Comparison of ENCODE assay signal across 1 cellular context in genomic region chr14:91899777-91900176, GRCh38.
TF ChIP-seq lines count a peak whose summit lies in the region.

No MANE protein-coding gene starts in this region.

TF ChIP-seq in WTC11, 78 proteins besides CTCF, POLR2A, EP300 and RAD21:
- TF ChIP-seq NR2C2 (CRISPR knock-in tag; IDR thresholded peaks at IDR 0.05) (no peak), ATF1 (CRISPR knock-in tag; IDR thresholded peaks at IDR 0.05) (no peak), ZNF263 (CRISPR knock-in tag; IDR thresholded peaks at IDR 0.05; ENCODE audit: low read depth) (no peak), TCF7 (CRISPR knock-in tag; IDR thresholded peaks at IDR 0.05; ENCODE audit: low read depth) (no peak), GRHL2 (CRISPR knock-in tag; IDR thresholded peaks at IDR 0.05; ENCODE audit: insufficient replicate concordance, severe bottlenecking) (no peak), ZBTB43 (CRISPR knock-in tag; IDR thresholded peaks at IDR 0.05) (no peak), ZNF138 (CRISPR knock-in tag; conservative IDR thresholded peaks at IDR 0.05) (no peak), E2F5 (CRISPR knock-in tag; IDR thresholded peaks at IDR 0.05) (no peak), PRRX2 (CRISPR knock-in tag; IDR thresholded peaks at IDR 0.05) (no peak), ERG (CRISPR knock-in tag; IDR thresholded peaks at IDR 0.05) (no peak), HMGA2 (CRISPR knock-in tag; IDR thresholded peaks at IDR 0.05) (no peak), MYBL2 (CRISPR knock-in tag; IDR thresholded peaks at IDR 0.05) (no peak)
